Comparison of ENCODE assay signal across 1 cellular context in the genomic region with DNA sequence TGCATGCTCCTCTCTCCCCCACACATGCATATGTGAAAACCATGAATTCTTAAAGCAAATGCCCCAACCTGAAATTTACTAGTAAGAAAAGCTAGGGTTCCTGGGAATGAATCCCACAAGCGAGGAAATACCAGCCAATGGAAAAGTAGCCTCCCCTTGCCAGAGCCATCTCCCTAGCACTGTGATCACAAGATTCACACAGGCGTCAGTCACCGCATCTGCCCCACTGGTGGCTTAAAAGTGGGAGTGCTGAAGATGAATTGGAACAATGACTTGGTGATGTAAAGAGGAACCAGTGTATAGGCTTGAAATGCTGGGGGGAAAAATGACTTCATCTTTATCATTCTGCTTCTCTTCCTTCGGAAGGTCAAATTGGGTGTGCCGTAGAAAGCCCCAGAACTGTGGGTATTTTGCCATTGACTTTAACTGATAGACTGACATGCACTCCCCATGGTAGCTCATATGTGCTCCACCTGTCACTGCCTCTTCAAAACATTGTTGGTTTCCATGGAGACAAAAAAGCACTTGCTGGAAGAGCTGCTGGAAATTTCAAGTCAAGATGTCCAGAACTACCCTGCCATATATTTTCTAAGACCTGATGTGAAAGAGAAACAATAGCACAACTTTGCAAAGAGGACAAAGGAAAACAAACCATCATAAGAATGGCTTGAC.
TF ChIP-seq lines count a peak whose summit lies in the region.

No MANE protein-coding gene starts in this region.

TF ChIP-seq in endothelial cell of umbilical vein, 7 proteins besides CTCF, POLR2A, EP300 and RAD21:
- TF ChIP-seq POLR2AphosphoS5 (IDR thresholded peaks at IDR 0.05; ENCODE audit: insufficient read depth, low read depth, low read length) = no peak
- TF ChIP-seq GATA2 (IDR thresholded peaks at IDR 0.05; ENCODE audit: insufficient read depth, insufficient read length, low read depth, low read length) = no peak
- no peak for TF ChIP-seq MAX (IDR thresholded peaks at IDR 0.05; ENCODE audit: insufficient read depth, insufficient read length)
- no peak for TF ChIP-seq MYC (IDR thresholded peaks at IDR 0.05; ENCODE audit: low read depth, low read length)
- no peak for TF ChIP-seq FOS (IDR thresholded peaks at IDR 0.05; ENCODE audit: borderline replicate concordance, insufficient read depth, low read length)
- TF ChIP-seq JUN (IDR thresholded peaks at IDR 0.05; ENCODE audit: borderline replicate concordance, insufficient read depth, insufficient read length, low read depth) = no peak
- TF ChIP-seq EZH2 (IDR thresholded peaks at IDR 0.05; ENCODE audit: borderline replicate concordance, low read depth, low read length, severe bottlenecking) = no peak
